In the genomic region with DNA sequence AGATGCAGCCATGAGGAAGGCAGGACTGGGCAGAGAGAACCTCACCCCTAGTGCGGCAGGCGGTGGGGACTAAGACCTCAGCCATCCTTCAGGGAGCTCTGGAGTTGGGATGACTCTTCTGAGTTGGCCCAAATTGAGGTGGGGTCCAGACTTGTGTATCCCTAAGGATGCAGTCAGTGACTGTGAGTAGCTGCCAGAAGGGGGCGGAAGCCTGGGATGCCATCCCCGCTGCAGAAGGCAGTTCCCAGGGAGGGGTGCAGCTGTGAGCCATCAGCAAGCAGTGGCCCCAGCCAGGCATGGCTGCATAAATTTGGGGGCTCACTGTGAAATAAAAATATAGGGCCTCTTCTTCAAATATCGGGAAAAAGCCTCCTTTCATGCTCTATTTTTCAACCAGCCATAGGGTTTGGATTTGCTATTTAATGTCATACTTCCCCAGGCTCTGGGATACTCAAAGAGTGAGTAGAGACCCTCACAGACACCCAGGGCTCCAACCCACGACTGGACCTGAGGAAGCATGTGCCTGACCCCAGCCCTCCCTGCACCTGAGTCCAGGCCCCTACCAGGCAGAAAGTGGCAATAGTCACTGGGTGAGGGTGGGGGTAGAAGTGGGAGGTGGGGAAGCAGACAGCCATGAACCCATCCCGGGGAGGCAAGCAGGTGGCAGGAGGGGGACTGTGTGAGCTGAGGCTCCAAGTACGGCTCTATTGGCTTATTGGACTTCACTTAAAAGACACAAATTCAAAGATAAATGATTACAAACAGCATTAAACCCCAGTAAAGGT, we compare ENCODE assay signal across 25 cellular contexts. TPM values are rescaled to one million over a fixed set of nuclear protein-coding genes. Genes with fewer than 3 reads are reported as not detected.
A peak's percentile ranks its signal among the peaks of the same experiment; 100 is the strongest.
DNase-seq lines count a peak whose midpoint lies in the region; ATAC-seq and TF ChIP-seq lines count a peak whose summit lies in the region.
"Had no signal": no experiment of that assay in that cellular context is flagged by ENCODE, and none has a peak within 500 bp of the region (broad histone marks: within the 10 kb centered on the region; RNA-seq: fewer than 3 reads in every experiment).

No MANE protein-coding gene starts in this region.

- no peaks in the 10 kb centered on the region for H4K20me1 ChIP-seq in BLaER1 treated with 17β-estradiol and CSF1 and Interleukin-3, amounts not matched to agents 10 nM and 100 nM

- no peak overlapping the region for H3K27ac Mint-ChIP-seq in chondrocyte (ENCODE audit: unreplicated experiment)
- H3K27ac Mint-ChIP-seq in naive thymus-derived CD8-positive, alpha-beta T cell: peak overlapping the region in 7 of 10 donors; percentile 49 to 99 (median 92)

- H3K36me3 Mint-ChIP-seq in chondrocyte (ENCODE audit: low read depth): no peaks in the 10 kb centered on the region
- no peaks in the 10 kb centered on the region for H3K36me3 Mint-ChIP-seq in naive thymus-derived CD8-positive, alpha-beta T cell
- H3K36me3 Mint-ChIP-seq: activated naive CD4-positive, alpha-beta T cell treated with anti-CD3 and anti-CD28 coated beads, Interleukin-2, amount 50 U/mL, for 24 hours had no signal

- H3K4me1 ChIP-seq in BLaER1 treated with 17β-estradiol and CSF1 and Interleukin-3, amounts not matched to agents 10 nM and 100 nM: peaks cover 39 to 56% (median 51%) of the 10 kb centered on the region in 10 experiments
- H3K4me1 ChIP-seq in gastroesophageal sphincter: peaks cover 0 to 27% (median 16%) of the 10 kb centered on the region in 3 donors

- no peaks in the 10 kb centered on the region for H3K27me3 Mint-ChIP-seq in chondrocyte (ENCODE audit: low read depth)
- no peaks in the 10 kb centered on the region for H3K27me3 Mint-ChIP-seq in naive thymus-derived CD8-positive, alpha-beta T cell
- H3K27me3 Mint-ChIP-seq: activated CD4-positive, alpha-beta T cell treated with anti-CD3 and anti-CD28 coated beads, Interleukin-2, amount 10 ng/mL, durations not matched to agents 24 days and 14 days; activated naive CD4-positive, alpha-beta T cell treated with anti-CD3 and anti-CD28 coated beads, Interleukin-2, amount 50 U/mL, for 24 hours had no signal

- ATAC-seq in naive thymus-derived CD8-positive, alpha-beta T cell: no peak
- ATAC-seq in GM21528 (IDR thresholded peaks at IDR 0.05; ENCODE audit: low FRiP score, unreplicated experiment) (no peak), gastroesophageal sphincter (no peak), HG02571 (IDR thresholded peaks at IDR 0.05; ENCODE audit: unreplicated experiment) (no peak)
- ATAC-seq: GM12878, sciatic nerve had no signal

- TF ChIP-seq EP300 in gastroesophageal sphincter (IDR thresholded peaks at IDR 0.05): no peak

- no peaks in the 10 kb centered on the region for H3K36me3 ChIP-seq in BLaER1 treated with 17β-estradiol and CSF1 and Interleukin-3, amounts not matched to agents 10 nM and 100 nM
- H3K36me3 ChIP-seq in H7 (replicated peaks; ENCODE audit: control insufficient read depth, insufficient read depth, low read length) (no peaks in the 10 kb centered on the region), gastroesophageal sphincter (no peaks in the 10 kb centered on the region)
- H3K36me3 ChIP-seq: SJSA1, vagina had no signal

- peak overlapping the region in 10 of 11 experiments; percentile 4 to 94 (median 90); a peak in 19 of 22 replicates for H3K4me2 ChIP-seq in BLaER1 treated with 17β-estradiol and CSF1 and Interleukin-3, amounts not matched to agents 10 nM and 100 nM

- H3K4me3 ChIP-seq in BLaER1 treated with 17β-estradiol and CSF1 and Interleukin-3, amounts not matched to agents 10 nM and 100 nM: no peak overlapping the region
- H3K4me3 ChIP-seq in H7 (ENCODE audit: insufficient read depth, low read depth, low read length) (no peak overlapping the region), gastroesophageal sphincter (no peak overlapping the region)
- H3K4me3 ChIP-seq: GM12878, SJSA1, vagina had no signal

- peak; percentile 81 for DNase-seq in H7
- no peak for DNase-seq in chondrocyte (ENCODE audit: low spot score)
- no peak for DNase-seq in naive thymus-derived CD8-positive, alpha-beta T cell
- DNase-seq in SIG-M5 treated with dmso at 0.1 percent for 504 hours (lab: John Stamatoyannopoulos, UW; ENCODE audit: unreplicated experiment): no peak
- DNase-seq: activated CD4-positive, alpha-beta T cell treated with anti-CD3 and anti-CD28 coated beads, Interleukin-2, amount 10 ng/mL, durations not matched to agents 24 days and 14 days; Calu3; IMR-90; MV-4-11; NCI-H2081; NCI-H524 treated with DMSO at 0.1 percent for 48 hours; stimulated activated CD4-positive, alpha-beta T cell treated with anti-CD3 and anti-CD28 coated beads, Interleukin-2, amount 100 ng/mL, for 48 hours; substantia nigra; T-helper 9 cell had no signal

- H3K27ac ChIP-seq in BLaER1 treated with 17β-estradiol and CSF1 and Interleukin-3, amounts not matched to agents 10 nM and 100 nM: peak overlapping the region in 5 of 11 experiments; percentile 93 to 99 (median 95); a peak in 9 of 22 replicates
- no peak overlapping the region for H3K27ac ChIP-seq in gastroesophageal sphincter
- H3K27ac ChIP-seq: SJSA1, vagina had no signal

- 100% methylated on average over 1 to 5 of the region's 8 CpGs for WGBS in gastroesophageal sphincter (ENCODE audit: low coverage in 1 of 2), 2 donors

- H3K4me1 Mint-ChIP-seq in chondrocyte (ENCODE audit: low read depth): peaks cover 9% of the 10 kb centered on the region
- peaks cover 37 to 52% (median 50%) of the 10 kb centered on the region in 4 donors for H3K4me1 Mint-ChIP-seq in naive thymus-derived CD8-positive, alpha-beta T cell

- H3K27me3 ChIP-seq in BLaER1 treated with 17β-estradiol and CSF1 and Interleukin-3, amounts not matched to agents 10 nM and 100 nM: no peaks in the 10 kb centered on the region
- H3K27me3 ChIP-seq in H7 (ENCODE audit: control insufficient read depth, insufficient read depth, low read length): peaks cover 10% of the 10 kb centered on the region
- H3K27me3 ChIP-seq in gastroesophageal sphincter: no peaks in the 10 kb centered on the region
- H3K27me3 ChIP-seq: SJSA1, vagina had no signal

- H3K9ac ChIP-seq in BLaER1 treated with 17β-estradiol and CSF1 and Interleukin-3, amounts not matched to agents 10 nM and 100 nM: peak overlapping the region in 2 of 11 experiments; percentile 5 to 7; a peak in 2 of 22 replicates

- H3K9me3 Mint-ChIP-seq in chondrocyte (ENCODE audit: low read depth): no peaks in the 10 kb centered on the region
- no peaks in the 10 kb centered on the region for H3K9me3 Mint-ChIP-seq in naive thymus-derived CD8-positive, alpha-beta T cell
- H3K9me3 Mint-ChIP-seq: activated CD4-positive, alpha-beta T cell treated with anti-CD3 and anti-CD28 coated beads, Interleukin-2, amount 10 ng/mL, durations not matched to agents 24 days and 14 days; activated naive CD4-positive, alpha-beta T cell treated with anti-CD3 and anti-CD28 coated beads, Interleukin-2, amount 50 U/mL, for 24 hours had no signal

- no peaks in the 10 kb centered on the region for H3K9me3 ChIP-seq in BLaER1 treated with 17β-estradiol and CSF1 and Interleukin-3, amounts not matched to agents 10 nM and 100 nM (replicated peaks in 1 of 11)
- no peaks in the 10 kb centered on the region for H3K9me3 ChIP-seq in gastroesophageal sphincter
- H3K9me3 ChIP-seq: SJSA1, vagina had no signal

- TF ChIP-seq POLR2A in gastroesophageal sphincter (IDR thresholded peaks at IDR 0.05): no peak

- POLR2A ChIA-PET in naive thymus-derived CD8-positive, alpha-beta T cell (lab: Charles Lee): no interaction called here

- TF ChIP-seq CTCF in chondrocyte (IDR thresholded peaks at IDR 0.05) (peak; percentile 17), gastroesophageal sphincter (IDR thresholded peaks at IDR 0.05) (no peak)

- H3K4me3 Mint-ChIP-seq in chondrocyte (ENCODE audit: unreplicated experiment): no peak overlapping the region
- H3K4me3 Mint-ChIP-seq in naive thymus-derived CD8-positive, alpha-beta T cell: peak overlapping the region in 6 of 10 donors; percentile 7 to 84 (median 49)
- H3K4me3 Mint-ChIP-seq: activated CD4-positive, alpha-beta T cell treated with anti-CD3 and anti-CD28 coated beads, Interleukin-2, amount 10 ng/mL, durations not matched to agents 24 days and 14 days had no signal

RNA-seq across cellular contexts. Expression of a gene that starts 30.5 kb away (rescaled TPM):
- 0.04 TPM in 1 of 2 replicates, not detected in the other for total RNA-seq in H7 (2014; rRNA removed; shearing (Covaris generic))
- total RNA-seq in chondrocyte (not detected in 3 replicates), gastroesophageal sphincter (not detected)
- total RNA-seq in naive thymus-derived CD8-positive, alpha-beta T cell: under 1 TPM; 0.42 to 0.44 TPM
- not detected for polyA plus RNA-seq in naive thymus-derived CD8-positive, alpha-beta T cell
- total RNA-seq: activated CD4-positive, alpha-beta T cell treated with anti-CD3 and anti-CD28 coated beads, Interleukin-2, amount 10 ng/mL, durations not matched to agents 24 days and 14 days; bronchial epithelial cell; Calu3; G401; GM12878; IMR-90; osteoblast; sciatic nerve; SJSA1 had no signal
- polyA plus RNA-seq: GM12878, IMR-90 had no signal

RNA-seq across cellular contexts. Expression of a gene that starts 55.6 kb away (rescaled TPM):
- 64.0 and 72.9 TPM in 2 replicates for total RNA-seq in H7 (2014; rRNA removed; shearing (Covaris generic))
- 104 to 105 TPM (median 104 TPM) in 3 replicates for total RNA-seq in chondrocyte
- total RNA-seq in naive thymus-derived CD8-positive, alpha-beta T cell: 10 to 100 TPM; 52.5 to 54.5 TPM
- polyA plus RNA-seq in naive thymus-derived CD8-positive, alpha-beta T cell: 100 to 1,000 TPM; 114 to 116 (median 115) TPM
- 100 to 1,000 TPM in 1 of 4 donors, 10 to 100 TPM in 3; 73.0 to 133 (median 87.7) TPM for total RNA-seq in gastroesophageal sphincter
